Comparison of ENCODE assay signal across 29 cellular contexts in the genomic region with DNA sequence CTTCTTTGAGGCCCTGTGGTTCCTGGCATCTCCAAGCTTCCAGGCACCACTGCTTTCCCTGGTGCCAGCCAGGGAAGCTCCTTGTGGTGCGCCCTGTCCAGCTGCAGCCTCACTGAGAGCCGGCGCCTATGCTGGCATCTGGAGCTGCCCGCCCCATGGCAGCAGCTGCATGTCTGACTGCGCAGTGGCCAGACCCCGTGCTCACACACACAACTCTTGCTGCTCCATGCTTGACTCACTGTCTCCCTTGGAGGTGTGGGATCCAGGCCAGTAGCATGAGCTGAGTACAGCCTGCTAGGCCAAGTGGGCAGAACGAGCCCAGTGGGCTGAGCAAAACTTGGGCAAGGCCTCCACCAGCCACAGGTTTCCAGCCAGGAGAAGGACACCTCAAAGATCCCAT. TPM values are rescaled to one million over a fixed set of nuclear protein-coding genes. Genes with fewer than 3 reads are reported as not detected.
"Had no signal": no experiment of that assay in that cellular context is flagged by ENCODE, and none has a peak within 500 bp of the region (broad histone marks: within the 10 kb centered on the region; RNA-seq: fewer than 3 reads in every experiment).

No MANE protein-coding gene starts in this region.

- H2AFZ ChIP-seq: neural progenitor cell had no signal

- H3K4me2 ChIP-seq: neural progenitor cell had no signal

- H3K9ac ChIP-seq: neural progenitor cell had no signal

- H3K36me3 ChIP-seq: neural progenitor cell, sigmoid colon, tibial artery had no signal

- H3K4me1 ChIP-seq: neural progenitor cell, sigmoid colon, tibial artery had no signal

- H3K27ac ChIP-seq: epithelial cell of prostate, neural progenitor cell, sigmoid colon, tibial artery, VCaP had no signal

- DNase-seq: activated CD4-positive, alpha-beta memory T cell treated with anti-CD3 and anti-CD28 coated beads, Interleukin-2, amount 10 ng/mL, durations not matched to agents 7 days and 5 days; activated CD4-positive, alpha-beta T cell treated with anti-CD3 and anti-CD28 coated beads, Interleukin-2, amount 10 ng/mL, durations not matched to agents 24 days and 14 days; activated gamma-delta T cell; activated naive CD4-positive, alpha-beta T cell treated with anti-CD3 and anti-CD28 coated beads, Interleukin-2, amount 50 U/mL, for 16 hours; activated naive CD8-positive, alpha-beta T cell treated with anti-CD3 and anti-CD28 coated beads, Interleukin-2, amount 50 U/mL, for 24 hours; activated T-cell treated with anti-CD3 and anti-CD28 coated beads for 4 hours; hippocampal formation; left cardiac atrium; mucosa of descending colon; naive thymus-derived CD8-positive, alpha-beta T cell; sigmoid colon; stimulated activated CD4-positive, alpha-beta T cell treated with anti-CD3 and anti-CD28 coated beads, Interleukin-4, amount 100 ng/mL, for 4 hours; stimulated activated naive CD8-positive, alpha-beta T cell treated with anti-CD3 and anti-CD28 coated beads, Interleukin-15, Interleukin-2, amounts not matched to agents 100 U/mL and 50 U/mL, for 24 hours; tibial artery had no signal

- H3K27me3 ChIP-seq: neural progenitor cell, sigmoid colon, tibial artery had no signal

- H3K9me3 ChIP-seq: mucosa of descending colon, sigmoid colon, tibial artery had no signal

- ATAC-seq: activated CD4-positive, CD25-positive, alpha-beta regulatory T cell treated with anti-CD3 and anti-CD28 coated beads, Interleukin-2, amount 50 U/mL, for 24 hours; mucosa of descending colon; naive thymus-derived CD8-positive, alpha-beta T cell; stimulated activated naive CD8-positive, alpha-beta T cell treated with anti-CD3 and anti-CD28 coated beads, Interleukin-15, Interleukin-2, amounts not matched to agents 100 U/mL and 50 U/mL, for 24 hours had no signal

- H3K4me3 ChIP-seq: mucosa of descending colon, neural progenitor cell, sigmoid colon, tibial artery had no signal

RNA-seq across cellular contexts. Expression of a gene that starts 34.5 kb away (rescaled TPM):
- total RNA-seq: activated CD4-positive, alpha-beta memory T cell treated with anti-CD3 and anti-CD28 coated beads, Interleukin-2, amount 10 ng/mL, durations not matched to agents 7 days and 5 days; activated CD4-positive, alpha-beta T cell treated with anti-CD3 and anti-CD28 coated beads, Interleukin-2, amount 10 ng/mL, durations not matched to agents 24 days and 14 days; activated T-helper 1 cell treated with anti-CD3 and anti-CD28 coated beads, Interleukin-12 subunit alpha, Interleukin-12 subunit beta, Interleukin-2, Interleukin-4 antibody, amounts not matched to agents 30 ng/mL and 10 ng/mL and 1 ng/mL, durations not matched to agents 14 hours and 24 hours and 36 hours; cardiac septum; chondrocyte; fibroblast of lung; frontal cortex; left cardiac atrium; liver; mucosa of descending colon; naive thymus-derived CD8-positive, alpha-beta T cell; osteoblast; posterior vena cava; renal cortical epithelial cell; sigmoid colon; T-helper 2 cell treated with Interferon-gamma antibody and Interleukin-4, amounts not matched to agents 100 ng/mL and 5 ng/mL, for 36 hours; ureter had no signal
- polyA plus RNA-seq: fibroblast of lung; liver; naive thymus-derived CD8-positive, alpha-beta T cell; sigmoid colon had no signal
